Comparison of ENCODE assay signal across 17 cellular contexts in the genomic region with DNA sequence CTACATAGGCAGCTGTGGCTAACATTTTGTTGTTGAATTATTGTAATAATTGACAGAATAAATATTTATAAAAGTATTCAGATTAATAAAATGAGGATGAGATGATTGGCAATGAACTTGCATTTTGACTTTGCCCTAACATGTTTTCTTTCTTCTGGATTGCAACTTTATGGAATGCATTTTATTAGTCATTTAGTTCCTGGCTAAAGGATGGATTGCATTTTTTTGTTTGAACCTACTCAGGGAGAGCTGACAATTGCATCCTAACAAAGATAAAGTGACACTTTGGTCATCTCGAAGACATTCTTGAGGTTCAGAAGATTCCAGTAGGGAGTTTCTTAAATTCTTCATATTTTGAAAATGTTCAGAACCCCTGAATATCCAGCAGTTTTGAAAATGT.
"Had no signal": no experiment of that assay in that cellular context is flagged by ENCODE, and none has a peak within 500 bp of the region (broad histone marks: within the 10 kb centered on the region; RNA-seq: fewer than 3 reads in every experiment).

No MANE protein-coding gene starts in this region.

- H3K27ac ChIP-seq: ascending aorta, psoas muscle, tibial artery had no signal

- ATAC-seq: activated CD4-positive, CD25-positive, alpha-beta regulatory T cell treated with anti-CD3 and anti-CD28 coated beads, Interleukin-2, amount 50 U/mL, for 24 hours; activated CD8-positive, alpha-beta T cell treated with anti-CD3 and anti-CD28 coated beads, Interleukin-2, amount 10 ng/mL, durations not matched to agents 7 days and 5 days; activated naive CD8-positive, alpha-beta T cell treated with anti-CD3 and anti-CD28 coated beads, Interleukin-2, amount 50 U/mL, for 24 hours; left ventricle myocardium superior; naive thymus-derived CD4-positive, alpha-beta T cell; right cardiac atrium; stimulated activated naive CD8-positive, alpha-beta T cell treated with anti-CD3 and anti-CD28 coated beads, Interleukin-15, Interleukin-2, amounts not matched to agents 100 U/mL and 50 U/mL, for 24 hours had no signal

- H3K4me3 ChIP-seq: ascending aorta, psoas muscle, skin epidermis, tibial artery had no signal

- H3K9me3 ChIP-seq: ascending aorta, psoas muscle, tibial artery had no signal

- DNase-seq: activated CD4-positive, alpha-beta T cell treated with anti-CD3 and anti-CD28 coated beads, Interleukin-2, amount 10 ng/mL, durations not matched to agents 7 days and 5 days; activated CD8-positive, alpha-beta T cell treated with anti-CD3 and anti-CD28 coated beads, Interleukin-2, amount 10 ng/mL, durations not matched to agents 7 days and 5 days; activated naive CD4-positive, alpha-beta T cell treated with anti-CD3 and anti-CD28 coated beads, Interleukin-2, amount 10 ng/mL, durations not matched to agents 7 days and 5 days; activated naive CD8-positive, alpha-beta T cell treated with anti-CD3 and anti-CD28 coated beads, Interleukin-2, amount 50 U/mL, for 24 hours; activated T-cell treated with anti-CD3 and anti-CD28 coated beads, Interleukin-2, amount 50 U/mL, for 24 hours; immature natural killer cell; left ventricle myocardium superior; mesenchymal stem cell; naive thymus-derived CD4-positive, alpha-beta T cell; psoas muscle; right cardiac atrium; stimulated activated naive CD8-positive, alpha-beta T cell treated with anti-CD3 and anti-CD28 coated beads, Interleukin-15, Interleukin-2, amounts not matched to agents 100 U/mL and 50 U/mL, for 24 hours; substantia nigra; tibial artery had no signal

- H3K27me3 ChIP-seq: ascending aorta, tibial artery had no signal
